In the genomic region with DNA sequence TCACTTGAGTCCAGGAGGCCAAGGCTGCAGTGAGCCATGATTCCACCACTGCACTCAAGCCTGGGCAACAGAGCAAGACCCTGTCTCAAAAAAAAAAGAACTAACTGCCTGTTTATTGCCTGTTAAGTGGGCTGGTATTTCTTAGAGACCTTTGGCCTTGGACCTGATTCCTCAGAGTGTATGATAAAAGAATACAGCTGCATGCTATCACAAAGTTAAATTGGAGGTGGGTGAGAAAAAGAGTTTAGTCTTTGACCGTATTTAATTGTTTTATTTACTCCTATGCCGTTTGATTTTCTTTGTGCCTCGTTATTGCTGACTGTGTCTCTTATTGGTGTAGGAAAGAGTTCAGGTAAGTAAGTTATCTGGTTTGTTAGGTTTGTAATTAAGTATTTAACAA, we compare ENCODE assay signal across 22 cellular contexts. TPM values are rescaled to one million over a fixed set of nuclear protein-coding genes. Genes with fewer than 3 reads are reported as not detected.
DNase-seq lines count a peak whose midpoint lies in the region; ATAC-seq and TF ChIP-seq lines count a peak whose summit lies in the region.
"Had no signal": no experiment of that assay in that cellular context is flagged by ENCODE, and none has a peak within 500 bp of the region (broad histone marks: within the 10 kb centered on the region; RNA-seq: fewer than 3 reads in every experiment).

No MANE protein-coding gene starts in this region.

- peaks cover 7% of the 10 kb centered on the region for H3K4me1 Mint-ChIP-seq in activated T-cell treated with anti-CD3 and anti-CD28 coated beads, Interleukin-2, amount 50 U/mL, for 72 hours (ENCODE audit: low read depth)
- H3K4me1 Mint-ChIP-seq in T-helper 17 cell (peaks cover 10% of the 10 kb centered on the region), progenitor cell of endocrine pancreas (ENCODE audit: low read depth) (peaks cover under 1% of the 10 kb centered on the region)
- H3K4me1 Mint-ChIP-seq: GM23338 had no signal

- no peak for ATAC-seq in activated T-cell treated with anti-CD3 and anti-CD28 coated beads, Interleukin-2, amount 50 U/mL, for 72 hours (replicated peaks in 1 of 2)
- ATAC-seq in T-helper 17 cell (no peak), GM18520 (IDR thresholded peaks at IDR 0.05; ENCODE audit: unreplicated experiment) (no peak)
- ATAC-seq: GM12878, GM23338, K562 had no signal

- no peaks in the 10 kb centered on the region for H3K9me3 Mint-ChIP-seq in activated T-cell treated with anti-CD3 and anti-CD28 coated beads, Interleukin-2, amount 50 U/mL, for 72 hours
- peaks cover 3% of the 10 kb centered on the region for H3K9me3 Mint-ChIP-seq in progenitor cell of endocrine pancreas (ENCODE audit: low read depth)
- H3K9me3 Mint-ChIP-seq: CD4-positive, CD25-positive, alpha-beta regulatory T cell; CD8-positive, alpha-beta memory T cell; HFFc6 had no signal

- H3K9me3 ChIP-seq in T-helper 17 cell (ENCODE audit: control insufficient read depth, low read length, poor library complexity, severe bottlenecking) = no peaks in the 10 kb centered on the region
- H3K9me3 ChIP-seq: BE2C had no signal

- TF ChIP-seq CTCF in progenitor cell of endocrine pancreas (IDR thresholded peaks at IDR 0.05; ENCODE audit: unreplicated experiment) = no peak

- H3K27ac Mint-ChIP-seq in activated T-cell treated with anti-CD3 and anti-CD28 coated beads, Interleukin-2, amount 50 U/mL, for 72 hours = peak overlapping the region; percentile 39
- H3K27ac Mint-ChIP-seq in T-helper 17 cell (peak overlapping the region; percentile 59), progenitor cell of endocrine pancreas (peak overlapping the region; percentile 31)
- H3K27ac Mint-ChIP-seq: GM23338 had no signal

- H3K27me3 Mint-ChIP-seq in activated T-cell treated with anti-CD3 and anti-CD28 coated beads, Interleukin-2, amount 50 U/mL, for 72 hours (ENCODE audit: low read depth) = no peaks in the 10 kb centered on the region
- H3K27me3 Mint-ChIP-seq in T-helper 17 cell = no peaks in the 10 kb centered on the region
- H3K27me3 Mint-ChIP-seq in progenitor cell of endocrine pancreas = no peaks in the 10 kb centered on the region
- H3K27me3 Mint-ChIP-seq: CD4-positive, CD25-positive, alpha-beta regulatory T cell; CD8-positive, alpha-beta memory T cell had no signal

- no peak for DNase-seq in activated T-cell treated with anti-CD3 and anti-CD28 coated beads, Interleukin-2, amount 50 U/mL, for 72 hours
- DNase-seq in activated T-cell treated with anti-CD3 and anti-CD28 coated beads, Interleukin-2, amount 50 U/mL, for 1 hour = no peak
- DNase-seq in T-helper 17 cell (no peak), progenitor cell of endocrine pancreas (ENCODE audit: low spot score, unreplicated experiment) (no peak), A172 (ENCODE audit: low spot score) (no peak), activated gamma-delta T cell (lab: John Stamatoyannopoulos, UW) (no peak)
- DNase-seq: BE2C; C1 segment of cervical spinal cord; CD4-positive, CD25-positive, alpha-beta regulatory T cell; CD8-positive, alpha-beta memory T cell; COR-L47; DMS 273 treated with DMSO at 0.1 percent for 48 hours; DMS53; DND-41; EL; HCEC 1CT; HFFc6; IMR-90 had no signal

- peaks cover 11 to 12% of the 10 kb centered on the region in 2 donors for H3K36me3 Mint-ChIP-seq in activated T-cell treated with anti-CD3 and anti-CD28 coated beads, Interleukin-2, amount 50 U/mL, for 72 hours (ENCODE audit: insufficient read depth in 2 of 2)
- H3K36me3 Mint-ChIP-seq in T-helper 17 cell (ENCODE audit: low read depth) = peaks cover 19% of the 10 kb centered on the region
- H3K36me3 Mint-ChIP-seq in progenitor cell of endocrine pancreas (ENCODE audit: insufficient read depth) = peaks cover 28% of the 10 kb centered on the region

- H3K4me3 Mint-ChIP-seq in activated T-cell treated with anti-CD3 and anti-CD28 coated beads, Interleukin-2, amount 50 U/mL, for 72 hours = no peak overlapping the region
- no peak overlapping the region for H3K4me3 Mint-ChIP-seq in T-helper 17 cell
- no peak overlapping the region for H3K4me3 Mint-ChIP-seq in progenitor cell of endocrine pancreas (ENCODE audit: low read depth)
- H3K4me3 Mint-ChIP-seq: CD4-positive, CD25-positive, alpha-beta regulatory T cell; CD8-positive, alpha-beta memory T cell; GM23338; HFFc6 had no signal

RNA-seq across cellular contexts. Expression of a gene that starts 25.3 kb away (rescaled TPM):
- 10 to 100 TPM; 17.3 to 21.0 TPM for total RNA-seq in activated T-cell treated with anti-CD3 and anti-CD28 coated beads, Interleukin-2, amount 50 U/mL, for 72 hours
- total RNA-seq in T-helper 17 cell (10 to 100 TPM; 10.2 to 14.7 TPM), progenitor cell of endocrine pancreas (205 and 213 TPM in 2 replicates)
- total RNA-seq in A172 (2014; rRNA removed; shearing (Covaris generic)) = 8.3 and 25.3 TPM in 2 replicates

RNA-seq across cellular contexts. Expression of a gene that starts 34.9 kb away (rescaled TPM):
- total RNA-seq in activated T-cell treated with anti-CD3 and anti-CD28 coated beads, Interleukin-2, amount 50 U/mL, for 72 hours = 10 to 100 TPM; 22.3 to 26.2 TPM
- total RNA-seq in T-helper 17 cell (10 to 100 TPM; 23.1 to 36.1 TPM), progenitor cell of endocrine pancreas (42.3 and 43.2 TPM in 2 replicates)
- 6.7 and 9.4 TPM in 2 replicates for total RNA-seq in A172 (2014; rRNA removed; shearing (Covaris generic))
